17 cellular contexts compared by ENCODE assay signal in the genomic region with DNA sequence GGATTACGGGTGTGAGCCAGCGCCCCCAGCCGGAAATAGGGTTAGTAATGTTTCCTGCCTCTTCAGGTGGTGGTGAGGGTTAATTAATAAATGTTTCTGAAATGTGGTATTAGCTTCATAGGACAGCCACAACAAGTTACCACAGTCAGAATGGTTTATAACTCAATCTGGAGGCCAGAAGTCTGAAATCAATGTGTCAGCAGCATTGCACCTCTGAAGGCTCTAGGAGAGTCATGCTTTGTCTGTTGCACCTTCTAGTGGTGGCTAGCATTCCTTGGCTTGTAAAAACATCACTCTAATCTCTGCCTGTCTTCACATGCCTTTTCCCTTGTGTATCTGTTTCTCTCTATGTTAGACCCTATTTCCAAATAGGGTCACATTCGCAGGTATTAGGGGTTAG. TPM values are rescaled to one million over a fixed set of nuclear protein-coding genes. Genes with fewer than 3 reads are reported as not detected.
DNase-seq lines count a peak whose midpoint lies in the region; ATAC-seq, FAIRE-seq and TF ChIP-seq lines count a peak whose summit lies in the region.
"Had no signal": no experiment of that assay in that cellular context is flagged by ENCODE, and none has a peak within 500 bp of the region (broad histone marks: within the 10 kb centered on the region; RNA-seq: fewer than 3 reads in every experiment).

No MANE protein-coding gene starts in this region.

- no peak overlapping the region for H2BK120ac ChIP-seq in trophoblast cell (ENCODE audit: insufficient read depth, low read length, poor library complexity)

- H3K27me3 ChIP-seq in Loucy (ENCODE audit: insufficient read depth, low read length, poor library complexity, severe bottlenecking) (no peaks in the 10 kb centered on the region), K562 (ENCODE audit: control insufficient read depth in 2 of 2, insufficient read depth in 2 of 2, low read length in 2 of 2) (no peaks in the 10 kb centered on the region), sigmoid colon (no peaks in the 10 kb centered on the region), trophoblast cell (ENCODE audit: insufficient read depth, low read length) (no peaks in the 10 kb centered on the region)
- H3K27me3 ChIP-seq: left lung, neutrophil, SJSA1 had no signal

- no peaks in the 10 kb centered on the region for H3K9me2 ChIP-seq in Loucy (replicated peaks; ENCODE audit: low read depth, low read length)

- BruUV-seq in K562 (replicated peaks; lab: Mats Ljungman, UMichigan): no TSS peak

- H3K27ac Mint-ChIP-seq in activated naive CD4-positive, alpha-beta T cell treated with anti-CD3 and anti-CD28 coated beads, Interleukin-2, amount 50 U/mL, for 72 hours: peak overlapping the region; percentile 46 to 88
- H3K27ac Mint-ChIP-seq: CD14-positive monocyte had no signal

- no peak overlapping the region for H3K14ac ChIP-seq in trophoblast cell (ENCODE audit: low read length)

- H4K20me1 ChIP-seq in Loucy (ENCODE audit: insufficient read depth, low read length, poor library complexity, severe bottlenecking) (no peaks in the 10 kb centered on the region), K562 (replicated peaks; ENCODE audit: control insufficient read depth, insufficient read depth, low read length) (no peaks in the 10 kb centered on the region)

- H3K27ac ChIP-seq in K562 (ENCODE audit: extremely low read depth, low read depth, low read length) (no peak overlapping the region), sigmoid colon (no peak overlapping the region), trophoblast cell (ENCODE audit: low read depth, low read length) (no peak overlapping the region)
- H3K27ac ChIP-seq: left lung, neutrophil, SJSA1 had no signal

- CTCF ChIA-PET in K562 (lab: Yijun Ruan, JAX; ENCODE audit: low intra/inter-chr PET ratio): no interaction called here

- TF ChIP-seq CTCF in Loucy (conservative IDR thresholded peaks at IDR 0.05; ENCODE audit: low read length) (peak; percentile 40), K562 (IDR thresholded peaks at IDR 0.05 in 2 of 3, conservative IDR thresholded peaks at IDR 0.05 in 1 of 3; ENCODE audit: insufficient read depth in 2 of 3, low read depth in 1 of 3, low read length in 3 of 3) (peak; percentile 19 to 40 (median 22); a peak in 2 of 6 replicates), sigmoid colon (IDR thresholded peaks at IDR 0.05) (no peak)

- intact Hi-C loops in K562 (cut with micrococcal nuclease): no loop called here
- intact Hi-C loops in sigmoid colon (cut with DNase I): no loop called here

- no peak overlapping the region for H3K23ac ChIP-seq in trophoblast cell (ENCODE audit: low read length)

- no peak overlapping the region for H2BK12ac ChIP-seq in trophoblast cell (ENCODE audit: low read length)

- no peaks in the 10 kb centered on the region for H3K79me1 ChIP-seq in trophoblast cell (ENCODE audit: low read length)

- peak in 1 of 2 experiments; percentile 53; a peak in 2 of 4 replicates for TF ChIP-seq RAD21 in K562 (CRISPR knock-in tag; conservative IDR thresholded peaks at IDR 0.05 in 1 of 2, IDR thresholded peaks at IDR 0.05 in 1 of 2)

- H3K18ac ChIP-seq in trophoblast cell (ENCODE audit: low read length): no peak overlapping the region

- FAIRE-seq in K562 (lab: Jason Lieb, UNC): no peak

- no peaks in the 10 kb centered on the region for H3K9me3 ChIP-seq in Loucy (ENCODE audit: insufficient read depth, low read depth, low read length)
- no peaks in the 10 kb centered on the region for H3K9me3 ChIP-seq in K562 (replicated peaks; ENCODE audit: control insufficient read depth, insufficient read depth, low read depth, low read length)
- H3K9me3 ChIP-seq in sigmoid colon: no peaks in the 10 kb centered on the region
- H3K9me3 ChIP-seq in trophoblast cell (ENCODE audit: insufficient read depth, low read depth, low read length): no peaks in the 10 kb centered on the region
- H3K9me3 ChIP-seq: left lung, neutrophil, SJSA1 had no signal

- peaks cover 7% of the 10 kb centered on the region for H3K4me1 ChIP-seq in Loucy (ENCODE audit: insufficient read depth, low read length, poor library complexity, severe bottlenecking)
- no peaks in the 10 kb centered on the region for H3K4me1 ChIP-seq in K562 (replicated peaks in 1 of 2; ENCODE audit: control insufficient read depth in 2 of 2, insufficient read depth in 2 of 2, low read length in 2 of 2)
- no peaks in the 10 kb centered on the region for H3K4me1 ChIP-seq in sigmoid colon
- H3K4me1 ChIP-seq in trophoblast cell (ENCODE audit: control insufficient read depth in 1 of 2, insufficient read depth in 2 of 2, low read length in 2 of 2): no peaks in the 10 kb centered on the region
- H3K4me1 ChIP-seq: left lung, SJSA1 had no signal

- TF ChIP-seq EP300 in K562 (IDR thresholded peaks at IDR 0.05; ENCODE audit: low read length): no peak
- no peak for TF ChIP-seq EP300 in sigmoid colon (IDR thresholded peaks at IDR 0.05)

- no peak for TF ChIP-seq POLR2A in K562 (conservative IDR thresholded peaks at IDR 0.05)
- TF ChIP-seq POLR2A in sigmoid colon (IDR thresholded peaks at IDR 0.05): no peak

- H4K12ac ChIP-seq in trophoblast cell (ENCODE audit: low read depth, low read length): no peak overlapping the region

- 91% methylated on average over 4 of the region's 4 CpGs for WGBS in K562 (ENCODE audit: insufficient coverage, low coverage, missing lambda C conversion rate)
- 78 to 91% methylated on average over 4 of the region's 4 CpGs for WGBS in sigmoid colon, 2 donors
- WGBS in trophoblast cell (ENCODE audit: extremely low coverage, insufficient coverage, insufficient read length): no CpG with 5 or more reads among the region's 4 CpGs

- H4K8ac ChIP-seq in trophoblast cell (ENCODE audit: low read depth, low read length): no peak overlapping the region

- no peak overlapping the region for H3K4ac ChIP-seq in trophoblast cell (ENCODE audit: low read depth, low read length)

- no peak overlapping the region for H2AK5ac ChIP-seq in trophoblast cell (ENCODE audit: low read length)

- H3K36me3 Mint-ChIP-seq in activated naive CD4-positive, alpha-beta T cell treated with anti-CD3 and anti-CD28 coated beads, Interleukin-2, amount 50 U/mL, for 72 hours: peaks cover 7 to 22% of the 10 kb centered on the region in 2 donors

- no peak overlapping the region for H2AFZ ChIP-seq in Loucy (ENCODE audit: low read length)
- H2AFZ ChIP-seq in K562 (ENCODE audit: low read depth, low read length): no peak overlapping the region
- H2AFZ ChIP-seq in trophoblast cell (ENCODE audit: insufficient read depth, low read length, poor library complexity): no peak overlapping the region

- H2BK5ac ChIP-seq in trophoblast cell (ENCODE audit: low read depth, low read length, poor library complexity): no peak overlapping the region

- no peak for DNase-seq in activated naive CD4-positive, alpha-beta T cell treated with anti-CD3 and anti-CD28 coated beads, Interleukin-2, amount 50 U/mL, for 72 hours (ENCODE audit: low spot score in 2 of 2)
- no peak for DNase-seq in activated naive CD4-positive, alpha-beta T cell treated with anti-CD3 and anti-CD28 coated beads, Interleukin-2, amount 50 U/mL, for 16 hours
- DNase-seq in K562 (ENCODE audit: extremely low read depth in 1 of 4, low spot score in 3 of 4) (peak in 1 of 4 experiments; percentile 32), sigmoid colon (peak; percentile 17), kidney tubule cell (ENCODE audit: low spot score) (no peak), NCI-H1694 (lab: John Stamatoyannopoulos, UW) (no peak), trophoblast cell (no peak)
- DNase-seq: activated CD4-positive, CD25-positive, alpha-beta regulatory T cell treated with anti-CD3 and anti-CD28 coated beads, Interleukin-2, amount 50 U/mL, for 72 hours; DMS 273 treated with DMSO at 0.1 percent for 48 hours; GF-D8; Kasumi-1; left lung; NCI-H526 had no signal

- H3K9me3 Mint-ChIP-seq in activated naive CD4-positive, alpha-beta T cell treated with anti-CD3 and anti-CD28 coated beads, Interleukin-2, amount 50 U/mL, for 72 hours: no peaks in the 10 kb centered on the region

- no peaks in the 10 kb centered on the region for H3K9me1 ChIP-seq in K562 (ENCODE audit: control insufficient read depth, insufficient read depth, low read length)

- H3K9ac ChIP-seq in Loucy (ENCODE audit: low read depth, low read length, poor library complexity, severe bottlenecking) (no peak overlapping the region), K562 (ENCODE audit: insufficient read depth in 1 of 2, low read depth in 2 of 2, low read length in 2 of 2) (no peak overlapping the region), trophoblast cell (ENCODE audit: low read length) (no peak overlapping the region)

- no peak overlapping the region for H3K4me3 ChIP-seq in Loucy (ENCODE audit: low read length, poor library complexity, severe bottlenecking)
- no peak overlapping the region for H3K4me3 ChIP-seq in K562
- H3K4me3 ChIP-seq in sigmoid colon: no peak overlapping the region
- H3K4me3 ChIP-seq in trophoblast cell (ENCODE audit: low read depth, low read length): no peak overlapping the region
- H3K4me3 ChIP-seq: left lung, SJSA1 had no signal

- no peak overlapping the region for H4K91ac ChIP-seq in trophoblast cell (ENCODE audit: low read depth, low read length)

- ATAC-seq in activated naive CD4-positive, alpha-beta T cell treated with anti-CD3 and anti-CD28 coated beads, Interleukin-2, amount 50 U/mL, for 72 hours: no peak
- ATAC-seq in K562: peak; percentile 72
- ATAC-seq: left lung had no signal

- 0 out of 2 replicates have a peak, but pooled peaks cover 7% of the 10 kb centered on the region for H3F3A ChIP-seq in Loucy (ENCODE audit: low read depth)

- H3K79me2 ChIP-seq in Loucy (ENCODE audit: insufficient read depth, low read length) (no peaks in the 10 kb centered on the region), K562 (ENCODE audit: control insufficient read depth, insufficient read depth, low read length) (no peaks in the 10 kb centered on the region), trophoblast cell (ENCODE audit: control insufficient read depth, insufficient read depth, low read length, poor library complexity) (no peaks in the 10 kb centered on the region)

- H3K4me2 ChIP-seq in Loucy (ENCODE audit: low read depth, low read length, poor library complexity, severe bottlenecking) (no peak overlapping the region), K562 (ENCODE audit: insufficient read depth, low read length) (no peak overlapping the region), trophoblast cell (ENCODE audit: low read length) (no peak overlapping the region)

- POLR2A ChIA-PET in K562 (lab: Yijun Ruan, JAX): interaction anchor here (1.6 to 6.7 kb wide), 4 partner anchors 8 to 15 kb away, joined by 5 to 45 read pairs (median 20); partner anchors contain the start of gene RPSA

- H3K36me3 ChIP-seq in Loucy (ENCODE audit: insufficient read depth, low read length): peaks cover 48% of the 10 kb centered on the region
- H3K36me3 ChIP-seq in K562 (ENCODE audit: control insufficient read depth, insufficient read depth, low read length): peaks cover 50% of the 10 kb centered on the region
- H3K36me3 ChIP-seq in sigmoid colon: peaks cover 1 to 56% (median 33%) of the 10 kb centered on the region in 4 donors
- H3K36me3 ChIP-seq in trophoblast cell (ENCODE audit: control insufficient read depth in 1 of 2, insufficient read depth in 2 of 2, low read length in 2 of 2): peaks cover 14 to 19% of the 10 kb centered on the region in 2 experiments

- in situ Hi-C loops in K562 (cut with MboI): no loop called here

RNA-seq across cellular contexts. Expression of gene RPSA, which starts 7.8 kb away (rescaled TPM):
- total RNA-seq in activated naive CD4-positive, alpha-beta T cell treated with anti-CD3 and anti-CD28 coated beads, Interleukin-2, amount 50 U/mL, for 72 hours: 1,000 to 10,000 TPM; 2,574 to 3,520 TPM
- total RNA-seq in K562 (2011; cell fraction: chromatin; rRNA removed; ENCODE audit: low replicate concordance): 667 and 738 TPM in 2 replicates
- total RNA-seq in K562 (2011; cell fraction: nucleolus; rRNA removed): 932 and 1,080 TPM in 2 replicates
- 1,386 and 2,499 TPM in 2 replicates for total RNA-seq in K562 (2011; cell fraction: nucleoplasm; rRNA removed)
- total RNA-seq in K562 (2014; rRNA removed): 2,954 and 3,368 TPM in 2 replicates
- total RNA-seq in K562 (2014; rRNA removed; fragmentation: Illumina TruSeq; extraction: Trizol): 2,627 and 2,725 TPM in 2 replicates
- 2,157 and 2,290 TPM in 2 replicates for total RNA-seq in K562 (2015; rRNA removed; fragmentation: Illumina TruSeq; extraction: Trizol)
- total RNA-seq in K562 (2021): 2,714 and 2,919 TPM in 2 replicates
- 4,272 and 5,659 TPM in 2 replicates for polyA plus RNA-seq in K562 (2011; rRNA removed)
- polyA plus RNA-seq in K562 (2011; cell fraction: cytosol; rRNA removed): 6,070 and 7,346 TPM in 2 replicates
- polyA plus RNA-seq in K562 (2011; cell fraction: nucleus; rRNA removed): 1,863 and 2,598 TPM in 2 replicates
- polyA plus RNA-seq in K562 (2012): 2,505 and 3,684 TPM in 2 replicates
- polyA plus RNA-seq in K562 (2014; fragmentation: Illumina TruSeq; extraction: Trizol): 3,113 and 3,517 TPM in 2 replicates
- polyA plus RNA-seq in K562 (2014; fragmentation: Nextera tagmentation; extraction: Ambion mirVana): 1,000 to 10,000 TPM; 2,672 to 2,730 TPM
- 3,291 and 3,996 TPM in 2 replicates for polyA plus RNA-seq in K562 (2014; rRNA removed)
- polyA minus RNA-seq in K562 (2011; rRNA and poly(A)+ RNA removed): 2,013 and 2,369 TPM in 2 replicates
- polyA minus RNA-seq in K562 (2011; cell fraction: cytosol; rRNA and poly(A)+ RNA removed): 890 and 971 TPM in 2 replicates
- polyA minus RNA-seq in K562 (2011; cell fraction: nucleus; rRNA and poly(A)+ RNA removed): 389 and 699 TPM in 2 replicates
- 1,000 to 10,000 TPM; 1,024 to 1,538 (median 1,324) TPM for total RNA-seq in sigmoid colon
- polyA plus RNA-seq in sigmoid colon: 1,000 to 10,000 TPM; 1,714 to 2,115 (median 1,937) TPM
- polyA plus RNA-seq in trophoblast cell (2013): 1,546 and 1,587 TPM in 2 replicates

RNA-seq across cellular contexts. Expression of gene SLC25A38, which starts 15.5 kb away (rescaled TPM):
- 10 to 100 TPM; 21.2 to 25.3 TPM for total RNA-seq in activated naive CD4-positive, alpha-beta T cell treated with anti-CD3 and anti-CD28 coated beads, Interleukin-2, amount 50 U/mL, for 72 hours
- total RNA-seq in K562 (2011; cell fraction: chromatin; rRNA removed; ENCODE audit: low replicate concordance): 16.1 and 20.6 TPM in 2 replicates
- total RNA-seq in K562 (2011; cell fraction: nucleolus; rRNA removed): 19.9 and 21.8 TPM in 2 replicates
- total RNA-seq in K562 (2011; cell fraction: nucleoplasm; rRNA removed): 17.0 and 18.6 TPM in 2 replicates
- 26.9 and 33.1 TPM in 2 replicates for total RNA-seq in K562 (2014; rRNA removed)
- total RNA-seq in K562 (2014; rRNA removed; fragmentation: Illumina TruSeq; extraction: Trizol): 26.6 and 28.6 TPM in 2 replicates
- total RNA-seq in K562 (2015; rRNA removed; fragmentation: Illumina TruSeq; extraction: Trizol): 30.6 and 31.8 TPM in 2 replicates
- 37.5 and 39.5 TPM in 2 replicates for total RNA-seq in K562 (2021)
- polyA plus RNA-seq in K562 (2011; rRNA removed): 50.9 and 51.1 TPM in 2 replicates
- polyA plus RNA-seq in K562 (2011; cell fraction: cytosol; rRNA removed): 49.2 and 60.7 TPM in 2 replicates
- 56.5 and 63.0 TPM in 2 replicates for polyA plus RNA-seq in K562 (2011; cell fraction: nucleus; rRNA removed)
- polyA plus RNA-seq in K562 (2012): 33.9 and 36.0 TPM in 2 replicates
- polyA plus RNA-seq in K562 (2014; fragmentation: Illumina TruSeq; extraction: Trizol): 38.3 and 39.1 TPM in 2 replicates
- 10 to 100 TPM; 13.5 to 16.5 TPM for polyA plus RNA-seq in K562 (2014; fragmentation: Nextera tagmentation; extraction: Ambion mirVana)
- polyA plus RNA-seq in K562 (2014; rRNA removed): 44.0 and 48.2 TPM in 2 replicates
- 38.9 and 43.8 TPM in 2 replicates for polyA minus RNA-seq in K562 (2011; rRNA and poly(A)+ RNA removed)
- polyA minus RNA-seq in K562 (2011; cell fraction: cytosol; rRNA and poly(A)+ RNA removed): 23.8 and 29.4 TPM in 2 replicates
- 11.4 and 19.7 TPM in 2 replicates for polyA minus RNA-seq in K562 (2011; cell fraction: nucleus; rRNA and poly(A)+ RNA removed)
- total RNA-seq in sigmoid colon: 10 to 100 TPM; 25.8 to 32.6 (median 27.5) TPM
- polyA plus RNA-seq in sigmoid colon: 10 to 100 TPM; 33.1 to 39.0 (median 36.4) TPM
- polyA plus RNA-seq in trophoblast cell (2013): 20.3 and 21.5 TPM in 2 replicates

Comparison
In these comparisons a context has a peak if more than half of its experiments do, and no peak if none do; other contexts are left out.
1. CTCF ChIP-seq: peak in Loucy (single experiment) and K562 (3 of 3); none in sigmoid colon (0 of 4).